Comparison of ENCODE assay signal across 3 cellular contexts in the genomic region with DNA sequence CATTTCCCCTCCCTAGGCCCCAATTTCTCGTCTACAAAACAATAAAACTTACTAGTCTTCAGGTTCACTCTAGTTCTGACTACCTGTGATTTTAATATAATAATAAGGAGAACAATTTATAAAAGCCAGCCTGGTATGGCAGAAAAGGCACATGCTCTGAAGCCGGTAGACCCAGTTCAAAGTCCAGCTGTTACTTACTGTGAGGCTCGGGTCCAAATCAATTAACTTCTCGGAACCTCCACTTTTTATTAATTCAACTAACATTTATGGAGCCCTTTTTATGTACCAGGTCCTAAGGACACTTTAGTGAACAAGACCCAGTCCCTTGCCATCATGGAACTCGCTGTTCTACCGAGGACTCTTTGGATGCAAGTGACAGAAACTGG.
A peak's percentile ranks its signal among the peaks of the same experiment; 100 is the strongest.
TF ChIP-seq lines count a peak whose summit lies in the region.

No MANE protein-coding gene starts in this region.

TF ChIP-seq in GM23338, 12 proteins besides CTCF, POLR2A, EP300 and RAD21 (continues in another document):
- TF ChIP-seq ZNF331 (CRISPR knock-in tag; IDR thresholded peaks at IDR 0.05; ENCODE audit: low read depth) (no peak), CREB1 (CRISPR knock-in tag; IDR thresholded peaks at IDR 0.05; ENCODE audit: low read depth) (no peak), JUNB (IDR thresholded peaks at IDR 0.05; ENCODE audit: unreplicated experiment) (no peak), EZH2 (IDR thresholded peaks at IDR 0.05; ENCODE audit: low read depth, unreplicated experiment) (no peak), NANOG (IDR thresholded peaks at IDR 0.05; ENCODE audit: borderline replicate concordance) (no peak), EZH2phosphoT487 (IDR thresholded peaks at IDR 0.05; ENCODE audit: unreplicated experiment) (no peak), STAT1 (IDR thresholded peaks at IDR 0.05; ENCODE audit: unreplicated experiment) (no peak), POLR2AphosphoS5 (IDR thresholded peaks at IDR 0.05; ENCODE audit: low read depth) (no peak), ETS1 (IDR thresholded peaks at IDR 0.05) (no peak), ZNF114 (CRISPR knock-in tag; IDR thresholded peaks at IDR 0.05) (no peak)
- TF ChIP-seq, protein P1, sequence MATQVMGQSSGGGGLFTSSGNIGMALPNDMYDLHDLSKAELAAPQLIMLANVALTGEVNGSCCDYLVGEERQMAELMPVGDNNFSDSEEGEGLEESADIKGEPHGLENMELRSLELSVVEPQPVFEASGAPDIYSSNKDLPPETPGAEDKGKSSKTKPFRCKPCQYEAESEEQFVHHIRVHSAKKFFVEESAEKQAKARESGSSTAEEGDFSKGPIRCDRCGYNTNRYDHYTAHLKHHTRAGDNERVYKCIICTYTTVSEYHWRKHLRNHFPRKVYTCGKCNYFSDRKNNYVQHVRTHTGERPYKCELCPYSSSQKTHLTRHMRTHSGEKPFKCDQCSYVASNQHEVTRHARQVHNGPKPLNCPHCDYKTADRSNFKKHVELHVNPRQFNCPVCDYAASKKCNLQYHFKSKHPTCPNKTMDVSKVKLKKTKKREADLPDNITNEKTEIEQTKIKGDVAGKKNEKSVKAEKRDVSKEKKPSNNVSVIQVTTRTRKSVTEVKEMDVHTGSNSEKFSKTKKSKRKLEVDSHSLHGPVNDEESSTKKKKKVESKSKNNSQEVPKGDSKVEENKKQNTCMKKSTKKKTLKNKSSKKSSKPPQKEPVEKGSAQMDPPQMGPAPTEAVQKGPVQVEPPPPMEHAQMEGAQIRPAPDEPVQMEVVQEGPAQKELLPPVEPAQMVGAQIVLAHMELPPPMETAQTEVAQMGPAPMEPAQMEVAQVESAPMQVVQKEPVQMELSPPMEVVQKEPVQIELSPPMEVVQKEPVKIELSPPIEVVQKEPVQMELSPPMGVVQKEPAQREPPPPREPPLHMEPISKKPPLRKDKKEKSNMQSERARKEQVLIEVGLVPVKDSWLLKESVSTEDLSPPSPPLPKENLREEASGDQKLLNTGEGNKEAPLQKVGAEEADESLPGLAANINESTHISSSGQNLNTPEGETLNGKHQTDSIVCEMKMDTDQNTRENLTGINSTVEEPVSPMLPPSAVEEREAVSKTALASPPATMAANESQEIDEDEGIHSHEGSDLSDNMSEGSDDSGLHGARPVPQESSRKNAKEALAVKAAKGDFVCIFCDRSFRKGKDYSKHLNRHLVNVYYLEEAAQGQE (IDR thresholded peaks at IDR 0.05; ENCODE audit: unreplicated experiment): no peak

TF ChIP-seq in liver, 16 proteins besides CTCF, POLR2A, EP300 and RAD21:
- TF ChIP-seq, protein P2, sequence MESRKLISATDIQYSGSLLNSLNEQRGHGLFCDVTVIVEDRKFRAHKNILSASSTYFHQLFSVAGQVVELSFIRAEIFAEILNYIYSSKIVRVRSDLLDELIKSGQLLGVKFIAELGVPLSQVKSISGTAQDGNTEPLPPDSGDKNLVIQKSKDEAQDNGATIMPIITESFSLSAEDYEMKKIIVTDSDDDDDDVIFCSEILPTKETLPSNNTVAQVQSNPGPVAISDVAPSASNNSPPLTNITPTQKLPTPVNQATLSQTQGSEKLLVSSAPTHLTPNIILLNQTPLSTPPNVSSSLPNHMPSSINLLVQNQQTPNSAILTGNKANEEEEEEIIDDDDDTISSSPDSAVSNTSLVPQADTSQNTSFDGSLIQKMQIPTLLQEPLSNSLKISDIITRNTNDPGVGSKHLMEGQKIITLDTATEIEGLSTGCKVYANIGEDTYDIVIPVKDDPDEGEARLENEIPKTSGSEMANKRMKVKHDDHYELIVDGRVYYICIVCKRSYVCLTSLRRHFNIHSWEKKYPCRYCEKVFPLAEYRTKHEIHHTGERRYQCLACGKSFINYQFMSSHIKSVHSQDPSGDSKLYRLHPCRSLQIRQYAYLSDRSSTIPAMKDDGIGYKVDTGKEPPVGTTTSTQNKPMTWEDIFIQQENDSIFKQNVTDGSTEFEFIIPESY (IDR thresholded peaks at IDR 0.05): no peak
- TF ChIP-seq FOXA1 (IDR thresholded peaks at IDR 0.05) (no peak), HNF4G (IDR thresholded peaks at IDR 0.05) (peak; percentile 46), GABPA (IDR thresholded peaks at IDR 0.05 in 1 of 2, conservative IDR thresholded peaks at IDR 0.05 in 1 of 2) (no peak), MAX (IDR thresholded peaks at IDR 0.05) (peak; percentile 50), FOXA2 (IDR thresholded peaks at IDR 0.05) (no peak), JUND (IDR thresholded peaks at IDR 0.05) (no peak), NR2F2 (IDR thresholded peaks at IDR 0.05) (no peak), RXRA (IDR thresholded peaks at IDR 0.05) (no peak), EGR1 (IDR thresholded peaks at IDR 0.05; ENCODE audit: low read depth in 2 of 2) (no peak), TAF1 (conservative IDR thresholded peaks at IDR 0.05) (no peak), HNF4A (conservative IDR thresholded peaks at IDR 0.05) (peak; percentile 66 to 84), ATF3 (IDR thresholded peaks at IDR 0.05) (no peak), SP1 (IDR thresholded peaks at IDR 0.05) (no peak), YY1 (IDR thresholded peaks at IDR 0.05) (no peak)
- TF ChIP-seq, protein P1 (IDR thresholded peaks at IDR 0.05): no peak
TF ChIP-seq in liver: peak in this region for 3.

TF ChIP-seq in SK-N-SH, 30 proteins besides CTCF, POLR2A, EP300 and RAD21:
- no peak for TF ChIP-seq GATA2 (CRISPR knock-in tag; IDR thresholded peaks at IDR 0.05)
- no peak for TF ChIP-seq SIN3A (IDR thresholded peaks at IDR 0.05; ENCODE audit: borderline replicate concordance, low read depth, low read length)
- no peak for TF ChIP-seq FOSL2 (IDR thresholded peaks at IDR 0.05; ENCODE audit: borderline replicate concordance, low read depth)
- TF ChIP-seq TAF1 (IDR thresholded peaks at IDR 0.05; ENCODE audit: borderline replicate concordance, low read depth, low read length): no peak
- TF ChIP-seq, protein P2 (IDR thresholded peaks at IDR 0.05; ENCODE audit: borderline replicate concordance, low read depth): no peak
- no peak for TF ChIP-seq SMC3 (IDR thresholded peaks at IDR 0.05; ENCODE audit: low read depth, low read length)
- no peak for TF ChIP-seq NFIC (IDR thresholded peaks at IDR 0.05; ENCODE audit: borderline replicate concordance)
- TF ChIP-seq TEAD4 (IDR thresholded peaks at IDR 0.05; ENCODE audit: borderline replicate concordance, insufficient read depth): no peak
- no peak for TF ChIP-seq NRF1 (IDR thresholded peaks at IDR 0.05; ENCODE audit: low read depth, low read length)
- TF ChIP-seq, protein P3, sequence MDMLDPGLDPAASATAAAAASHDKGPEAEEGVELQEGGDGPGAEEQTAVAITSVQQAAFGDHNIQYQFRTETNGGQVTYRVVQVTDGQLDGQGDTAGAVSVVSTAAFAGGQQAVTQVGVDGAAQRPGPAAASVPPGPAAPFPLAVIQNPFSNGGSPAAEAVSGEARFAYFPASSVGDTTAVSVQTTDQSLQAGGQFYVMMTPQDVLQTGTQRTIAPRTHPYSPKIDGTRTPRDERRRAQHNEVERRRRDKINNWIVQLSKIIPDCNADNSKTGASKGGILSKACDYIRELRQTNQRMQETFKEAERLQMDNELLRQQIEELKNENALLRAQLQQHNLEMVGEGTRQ (IDR thresholded peaks at IDR 0.05; ENCODE audit: borderline replicate concordance, low read depth, low read length): no peak
- no peak for TF ChIP-seq MEF2A (IDR thresholded peaks at IDR 0.05; ENCODE audit: borderline replicate concordance, low read depth)
- no peak for TF ChIP-seq USF1 (IDR thresholded peaks at IDR 0.05; ENCODE audit: borderline replicate concordance, low read depth)
TF ChIP-seq in SK-N-SH: peak in this region for 0.
